ENCODE assay signal across 35 cellular contexts in genomic region chr6:168902075-168902474, GRCh38.
"Had no signal": no experiment of that assay in that cellular context is flagged by ENCODE, and none has a peak within 500 bp of the region (broad histone marks: within the 10 kb centered on the region; RNA-seq: fewer than 3 reads in every experiment).

No MANE protein-coding gene starts in this region.

- FAIRE-seq: astrocyte, bronchial epithelial cell had no signal

- ATAC-seq: activated naive CD4-positive, alpha-beta T cell treated with anti-CD3 and anti-CD28 coated beads, Interleukin-2, amount 50 U/mL, for 72 hours; activated naive CD8-positive, alpha-beta T cell treated with anti-CD3 and anti-CD28 coated beads, Interleukin-2, amount 50 U/mL, for 24 hours; activated T-cell treated with anti-CD3 and anti-CD28 coated beads, Interleukin-2, amount 50 U/mL, for 72 hours; activated T-helper 17 cell treated with anti-CD3 and anti-CD28 coated beads, Interleukin-2, amount 50 U/mL, for 72 hours; body of pancreas had no signal

- DNase-seq: activated effector memory CD4-positive, alpha-beta T cell treated with anti-CD3 and anti-CD28 coated beads, Interleukin-2, amount 50 U/mL, for 16 hours; activated effector memory CD4-positive, alpha-beta T cell treated with Interleukin-2 at 50 U/mL for 16 hours; activated gamma-delta T cell; activated gamma-delta T cell treated with Interleukin-2 at 50 U/mL for 16 hours; activated naive CD4-positive, alpha-beta T cell; activated naive CD4-positive, alpha-beta T cell treated with anti-CD3 and anti-CD28 coated beads for 36 hours; activated naive CD4-positive, alpha-beta T cell treated with anti-CD3 and anti-CD28 coated beads, Interleukin-2, amount 10 ng/mL, durations not matched to agents 7 days and 5 days; activated naive CD4-positive, alpha-beta T cell treated with anti-CD3 and anti-CD28 coated beads, Interleukin-2, amount 50 U/mL, for 16 hours; activated naive CD4-positive, alpha-beta T cell treated with Interleukin-2 at 50 U/mL for 16 hours; activated naive CD8-positive, alpha-beta T cell treated with anti-CD3 and anti-CD28 coated beads for 36 hours; activated naive CD8-positive, alpha-beta T cell treated with anti-CD3 and anti-CD28 coated beads, Interleukin-2, amount 10 ng/mL, durations not matched to agents 7 days and 5 days; activated naive CD8-positive, alpha-beta T cell treated with anti-CD3 and anti-CD28 coated beads, Interleukin-2, amount 50 U/mL, for 24 hours; activated T-cell treated with anti-CD3 and anti-CD28 coated beads for 4 hours; activated T-cell treated with anti-CD3 and anti-CD28 coated beads, Interleukin-2, amount 50 U/mL, for 1 hour; activated T-cell treated with anti-CD3 and anti-CD28 coated beads, Interleukin-2, amount 50 U/mL, for 24 hours; activated T-cell treated with anti-CD3 and anti-CD28 coated beads, Interleukin-2, amount 50 U/mL, for 4 hours; activated T-cell treated with anti-CD3 and anti-CD28 coated beads, Interleukin-2, amount 50 U/mL, for 48 hours; activated T-cell treated with anti-CD3 and anti-CD28 coated beads, Interleukin-2, amount 50 U/mL, for 72 hours; adrenal gland; amniotic stem cell; amygdala; anterior cingulate cortex; aorta; body of pancreas; brain microvascular endothelial cell; caudate nucleus; central memory CD4-positive, alpha-beta T cell; cerebellar nuclear complex had no signal

- H3K27me3 ChIP-seq: adrenal gland, ascending aorta, body of pancreas, brain microvascular endothelial cell, breast epithelium, cardiac muscle cell had no signal

- H3K9me3 ChIP-seq: adrenal gland, ascending aorta, body of pancreas, breast epithelium had no signal

- H3K4me1 ChIP-seq: adrenal gland, ascending aorta, breast epithelium had no signal

- H3K27ac ChIP-seq: adrenal gland, ascending aorta, body of pancreas, brain microvascular endothelial cell, breast epithelium, cardiac muscle cell had no signal

- H3K36me3 ChIP-seq: adrenal gland, ascending aorta, brain microvascular endothelial cell, breast epithelium, cardiac muscle cell had no signal

- H3K4me3 ChIP-seq: adrenal gland, ascending aorta, body of pancreas, breast epithelium, cardiac muscle cell had no signal
